ENCODE assay signal across 8 cellular contexts in the genomic region with DNA sequence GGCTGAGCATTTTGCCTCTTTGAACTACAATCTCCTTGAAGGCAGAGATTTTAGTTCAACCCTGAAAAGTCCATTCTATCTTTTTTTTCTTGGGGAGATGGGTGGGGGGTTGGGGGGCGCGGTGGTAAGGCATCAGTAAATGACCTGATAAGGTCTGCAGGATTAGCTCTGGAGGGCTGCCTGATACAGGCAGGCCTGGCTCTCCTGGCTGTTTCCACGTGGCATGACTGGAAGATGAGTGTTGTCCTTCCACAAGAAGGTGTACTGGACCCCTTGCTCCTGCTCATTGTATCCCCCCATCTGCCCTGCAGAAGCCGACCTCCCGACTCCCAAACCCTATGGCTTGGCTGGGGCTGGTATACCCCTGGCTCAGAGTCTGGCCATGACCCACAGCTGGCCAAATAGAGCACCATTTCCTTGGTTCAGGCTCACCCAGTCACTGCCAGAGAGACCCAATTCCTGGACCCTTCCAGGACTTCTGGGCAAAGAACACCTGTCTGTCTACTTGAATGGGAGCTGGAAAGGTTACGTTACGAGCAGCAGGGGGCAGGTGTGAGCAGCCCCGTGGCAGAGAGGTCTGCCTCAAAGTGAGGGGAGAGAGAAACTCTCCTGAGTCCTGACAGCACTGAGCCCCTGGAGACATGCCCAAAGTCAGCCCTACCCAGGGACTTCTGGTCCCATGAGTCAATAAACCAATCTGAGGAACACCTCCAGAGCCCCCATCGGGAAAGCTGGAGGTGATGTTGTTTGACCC. TPM values are rescaled to one million over a fixed set of nuclear protein-coding genes. Genes with fewer than 3 reads are reported as not detected.
DNase-seq lines count a peak whose midpoint lies in the region; ATAC-seq, FAIRE-seq and TF ChIP-seq lines count a peak whose summit lies in the region.

No MANE protein-coding gene starts in this region.

- FAIRE-seq in H54 (lab: Jason Lieb, UNC), result no peak

- ATAC-seq in heart right ventricle (peak in 5 of 8 donors; percentile 3 to 43 (median 15)), Right ventricle myocardium inferior (no peak), GM21390 (IDR thresholded peaks at IDR 0.05; ENCODE audit: unreplicated experiment) (no peak)
- peak; percentile 52 for ATAC-seq in naive thymus-derived CD4-positive, alpha-beta T cell

- TF ChIP-seq POLR2A in H54 (IDR thresholded peaks at IDR 0.05; ENCODE audit: low read depth, low read length), result no peak

- peaks cover 0 to 2% (median 0%) of the 10 kb centered on the region in 5 donors for H3K27me3 Mint-ChIP-seq in naive thymus-derived CD4-positive, alpha-beta T cell

- H3K9me3 ChIP-seq in heart right ventricle, result no peaks in the 10 kb centered on the region
- no peaks in the 10 kb centered on the region for H3K9me3 ChIP-seq in naive thymus-derived CD4-positive, alpha-beta T cell (ENCODE audit: control insufficient read depth in 2 of 3, low read length in 3 of 3)

- peak; percentile 21 to 72 (median 62) for TF ChIP-seq CTCF in heart right ventricle (IDR thresholded peaks at IDR 0.05)
- TF ChIP-seq CTCF in VCaP (conservative IDR thresholded peaks at IDR 0.05), result peak; percentile 34; the same call in 1 of the 2 replicates
- peak; percentile 66 for TF ChIP-seq CTCF in choroid plexus epithelial cell (conservative IDR thresholded peaks at IDR 0.05; ENCODE audit: low read depth, low read length)

- peaks cover 0 to 2% (median 0%) of the 10 kb centered on the region in 11 donors for H3K9me3 Mint-ChIP-seq in naive thymus-derived CD4-positive, alpha-beta T cell

- peaks cover 0 to 15% (median 8%) of the 10 kb centered on the region in 5 donors for H3K36me3 Mint-ChIP-seq in naive thymus-derived CD4-positive, alpha-beta T cell

- intact Hi-C loops in heart right ventricle (cut with DNase I) (loop anchor here in 3 of 10 donors (2.0 to 5.0 kb wide), 3 partner anchors 14 to 169 kb away; no protein-coding TSS in a partner anchor), Right ventricle myocardium inferior (cut with DNase I) (loop anchor here (2.0 kb wide), 1 partner anchor 18 kb away; a partner anchor contains a TSS)
- intact Hi-C loops in naive thymus-derived CD4-positive, alpha-beta T cell (cut with micrococcal nuclease), result loop anchor here (1.0 to 5.0 kb wide), 2 partner anchors 18 to 194 kb away; no protein-coding TSS in a partner anchor

- CTCF ChIA-PET in naive thymus-derived CD4-positive, alpha-beta T cell (lab: Charles Lee), result interaction anchor here (0.5 to 8.2 kb wide), 9 partner anchors 10 to 288 kb away, joined by 3 to 110 read pairs (median 4); a partner anchor contains a TSS

- H3K27ac ChIP-seq in heart right ventricle (peak overlapping the region; percentile 59 to 95 (median 86)), VCaP (peak overlapping the region; percentile 92; the same call in 1 of the 2 replicates)
- H3K27ac ChIP-seq in naive thymus-derived CD4-positive, alpha-beta T cell (ENCODE audit: low read depth, low read length), result no peak overlapping the region

- H3K36me3 ChIP-seq in heart right ventricle, result peaks cover 0 to 8% (median 0%) of the 10 kb centered on the region in 9 donors
- H3K36me3 ChIP-seq in naive thymus-derived CD4-positive, alpha-beta T cell (ENCODE audit: control insufficient read depth in 2 of 3, insufficient read depth in 3 of 3, low read length in 3 of 3), result no peaks in the 10 kb centered on the region

- H3K4me1 Mint-ChIP-seq in naive thymus-derived CD4-positive, alpha-beta T cell, result peaks cover 27 to 95% (median 74%) of the 10 kb centered on the region in 7 donors

- H3K4me3 Mint-ChIP-seq in naive thymus-derived CD4-positive, alpha-beta T cell, result peak overlapping the region in 3 of 10 donors; percentile 11 to 69 (median 32)

- DNase-seq in heart right ventricle (peak in 1 of 2 donors; percentile 38), Right ventricle myocardium inferior (ENCODE audit: missing footprints) (no peak), choroid plexus epithelial cell (ENCODE audit: low read depth) (no peak), H54 (ENCODE audit: insufficient read length, low spot score) (no peak), NCI-H2196 (lab: John Stamatoyannopoulos, UW; ENCODE audit: unreplicated experiment) (no peak)
- DNase-seq in naive thymus-derived CD4-positive, alpha-beta T cell, result peak; percentile 35 to 71 (median 60)

- H3K27me3 ChIP-seq in heart right ventricle, result no peaks in the 10 kb centered on the region
- no peaks in the 10 kb centered on the region for H3K27me3 ChIP-seq in naive thymus-derived CD4-positive, alpha-beta T cell (ENCODE audit: control insufficient read depth in 2 of 2, insufficient read depth in 2 of 2, low read length in 2 of 2)

- 56 to 57% methylated on average over 9 of the region's 9 CpGs for WGBS in heart right ventricle, 2 donors

- H3K4me1 ChIP-seq in heart right ventricle, result peaks cover 68 to 96% (median 93%) of the 10 kb centered on the region in 9 donors
- H3K4me1 ChIP-seq in naive thymus-derived CD4-positive, alpha-beta T cell (ENCODE audit: control insufficient read depth in 2 of 2, insufficient read depth in 2 of 2, low read length in 2 of 2), result peaks cover 27 to 60% of the 10 kb centered on the region in 2 donors

- H3K4me3 ChIP-seq in heart right ventricle, result no peak overlapping the region
- H3K4me3 ChIP-seq in choroid plexus epithelial cell (ENCODE audit: low read depth, low read length), result no peak overlapping the region
- no peak overlapping the region for H3K4me3 ChIP-seq in naive thymus-derived CD4-positive, alpha-beta T cell (ENCODE audit: low read length)

- POLR2A ChIA-PET in naive thymus-derived CD4-positive, alpha-beta T cell (lab: Charles Lee), result interaction anchor here (1.4 to 12.3 kb wide), 3 partner anchors 16 to 90 kb away, joined by 3 to 204 read pairs (median 7); a partner anchor contains a TSS

- H3K27ac Mint-ChIP-seq in naive thymus-derived CD4-positive, alpha-beta T cell, result peak overlapping the region in 8 of 9 donors; percentile 23 to 87 (median 46)

RNA-seq across cellular contexts. Expression of a gene that starts 17.0 kb away (rescaled TPM):
- total RNA-seq in heart right ventricle, result 10 to 100 TPM; 50.8 to 88.3 (median 63.7) TPM
- 10 to 100 TPM; 39.9 to 93.5 TPM for polyA plus RNA-seq in heart right ventricle
- total RNA-seq in Right ventricle myocardium inferior, result 81.0 TPM
- 100 to 1,000 TPM in 2 of 5 experiments, 10 to 100 TPM in 3; 60.2 to 115 (median 74.7) TPM for total RNA-seq in naive thymus-derived CD4-positive, alpha-beta T cell
- 10 to 100 TPM; 39.9 to 44.9 TPM for polyA plus RNA-seq in naive thymus-derived CD4-positive, alpha-beta T cell

RNA-seq across cellular contexts. Expression of a gene that starts 42.8 kb away (rescaled TPM):
- total RNA-seq in heart right ventricle, result not detected
- polyA plus RNA-seq in heart right ventricle, result not detected
- not detected for total RNA-seq in Right ventricle myocardium inferior
- not detected for total RNA-seq in naive thymus-derived CD4-positive, alpha-beta T cell
- polyA plus RNA-seq in naive thymus-derived CD4-positive, alpha-beta T cell, result not detected

Comparison
In these comparisons a context has a peak if more than half of its experiments do, and no peak if none do; other contexts are left out.
1. ATAC-seq: peak in heart right ventricle (5 of 8) and naive thymus-derived CD4-positive, alpha-beta T cell (single experiment); none in Right ventricle myocardium inferior (single experiment) and GM21390 (single experiment).
2. DNase-seq: peak in naive thymus-derived CD4-positive, alpha-beta T cell (9 of 9); none in Right ventricle myocardium inferior (single experiment), choroid plexus epithelial cell (single experiment), H54 (single experiment) and NCI-H2196 (single experiment).
3. Peak in every context shown above with its lines, with median percentiles within 50 percentile points of each other: CTCF ChIP-seq.